Comparison of ENCODE assay signal across 15 cellular contexts in the genomic region with DNA sequence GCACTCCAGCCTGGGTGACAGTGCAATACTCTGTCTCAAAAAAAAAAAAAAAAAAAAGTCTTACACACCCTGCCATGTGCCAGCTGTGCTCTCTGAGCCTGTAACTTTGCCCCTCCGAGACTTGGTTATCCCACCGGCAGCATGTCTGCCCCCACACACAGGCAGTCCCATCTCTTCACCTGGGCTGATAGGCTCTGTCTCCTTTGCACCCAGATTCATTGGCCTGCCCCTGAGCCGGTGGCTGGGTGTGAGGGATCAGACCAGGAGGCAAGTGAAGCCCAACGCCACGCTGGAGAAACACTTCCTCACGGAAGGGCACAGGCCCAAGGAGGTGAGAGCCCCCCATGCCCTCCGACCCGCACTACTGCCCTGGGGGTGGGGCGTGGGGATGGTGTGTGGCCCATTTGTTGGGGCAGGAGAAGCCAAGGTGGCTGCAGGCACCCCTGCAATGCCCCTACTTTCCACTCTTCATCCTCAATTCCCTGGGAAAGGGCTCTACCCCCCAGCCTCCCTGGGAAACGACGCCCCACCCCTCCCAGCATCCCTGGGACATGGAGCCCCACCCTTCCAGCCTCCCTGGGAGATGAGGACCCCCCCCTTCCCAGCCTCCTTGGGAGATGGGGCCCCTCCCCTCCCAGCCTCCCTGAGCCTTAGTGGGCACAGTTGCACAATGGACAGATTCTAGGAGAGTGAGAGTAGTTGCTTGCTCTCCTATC. TPM values are rescaled to one million over a fixed set of nuclear protein-coding genes. Genes with fewer than 3 reads are reported as not detected.
DNase-seq lines count a peak whose midpoint lies in the region; ATAC-seq, FAIRE-seq and TF ChIP-seq lines count a peak whose summit lies in the region.
"Had no signal": no experiment of that assay in that cellular context is flagged by ENCODE, and none has a peak within 500 bp of the region (broad histone marks: within the 10 kb centered on the region; RNA-seq: fewer than 3 reads in every experiment).

No MANE protein-coding gene starts in this region.

- no peak overlapping the region for H3K4me2 ChIP-seq in HepG2 (ENCODE audit: low read depth, low read length)

- H3K79me2 ChIP-seq in HepG2 (ENCODE audit: insufficient read depth, low read length) = no peaks in the 10 kb centered on the region

- H4K20me1 ChIP-seq in HepG2 (ENCODE audit: insufficient read depth, low read length) = no peaks in the 10 kb centered on the region; the same call in 1 of the 2 replicates

- TF ChIP-seq CTCF in HepG2 (CRISPR knock-in tag; IDR thresholded peaks at IDR 0.05) = no peak
- no peak for TF ChIP-seq CTCF in right lobe of liver (IDR thresholded peaks at IDR 0.05)

- ATAC-seq in HepG2 = no peak
- ATAC-seq in right lobe of liver = no peak
- ATAC-seq: CD8-positive, alpha-beta T cell; GM12878 had no signal

- TF ChIP-seq POLR2A in HepG2 (IDR thresholded peaks at IDR 0.05; ENCODE audit: insufficient read depth in 1 of 2, low read depth in 2 of 2, low read length in 2 of 2) (no peak), right lobe of liver (IDR thresholded peaks at IDR 0.05) (no peak)

- peaks cover 24 to 56% of the 10 kb centered on the region in 2 experiments for H3K36me3 ChIP-seq in HepG2 (replicated peaks in 1 of 2; ENCODE audit: control insufficient read depth in 1 of 2, insufficient read depth in 2 of 2, low read length in 2 of 2)
- H3K36me3 ChIP-seq in right lobe of liver = peaks cover 0 to 36% (median 5%) of the 10 kb centered on the region in 4 donors
- H3K36me3 ChIP-seq in H7 (replicated peaks; ENCODE audit: control insufficient read depth, insufficient read depth, low read length) = peaks cover 30% of the 10 kb centered on the region
- peaks cover 66% of the 10 kb centered on the region for H3K36me3 ChIP-seq in NT2/D1 (ENCODE audit: insufficient read depth, insufficient read length, low read length)
- H3K36me3 ChIP-seq: BE2C had no signal

- FAIRE-seq in HepG2 (lab: Jason Lieb, UNC) = no peak
- FAIRE-seq: A204.1, GM12878 had no signal

- POLR2A ChIA-PET in HepG2 (lab: Yijun Ruan, JAX) = interaction anchor here (1.3 kb wide), 1 partner anchor 44 kb away, joined by 4 read pairs; no protein-coding TSS in a partner anchor

- H3K9me3 ChIP-seq in HepG2 (ENCODE audit: low read length) (no peaks in the 10 kb centered on the region), right lobe of liver (no peaks in the 10 kb centered on the region), NT2/D1 (ENCODE audit: insufficient read depth, low read length) (no peaks in the 10 kb centered on the region)
- H3K9me3 ChIP-seq: BE2C, Caco-2 had no signal

- CTCF ChIA-PET in HepG2 (lab: Yijun Ruan, JAX; ENCODE audit: low intra/inter-chr PET ratio, low total read pairs) = no interaction called here

- no peak for TF ChIP-seq EP300 in HepG2 (IDR thresholded peaks at IDR 0.05; ENCODE audit: low read depth in 2 of 2, low read length in 2 of 2)
- TF ChIP-seq EP300 in HepG2 (CRISPR knock-in tag; IDR thresholded peaks at IDR 0.05; ENCODE audit: borderline replicate concordance) = no peak

- intact Hi-C loops in HepG2 (cut with micrococcal nuclease; ENCODE audit: unreplicated experiment) = no loop called here
- intact Hi-C loops in right lobe of liver (cut with DNase I) = loop anchor here (10.0 kb wide), 3 partner anchors 100 to 310 kb away; partner anchors contain the start of gene TIMM44 (in 1 of the 2)

- BruUV-seq in HepG2 (replicated peaks; lab: Mats Ljungman, UMichigan) = no TSS peak

- H3K27me3 ChIP-seq in HepG2 (ENCODE audit: control insufficient read depth in 1 of 2, insufficient read depth in 2 of 2, low read length in 2 of 2) (no peaks in the 10 kb centered on the region; a peak in 1 of 5 replicates), right lobe of liver (no peaks in the 10 kb centered on the region), H7 (ENCODE audit: control insufficient read depth, insufficient read depth, low read length) (no peaks in the 10 kb centered on the region), NT2/D1 (ENCODE audit: insufficient read depth, insufficient read length) (no peaks in the 10 kb centered on the region)
- H3K27me3 ChIP-seq: BE2C had no signal

- H3K4me3 ChIP-seq in HepG2 (replicated peaks in 1 of 3; ENCODE audit: insufficient read depth in 1 of 3, low read depth in 2 of 3, low read length in 3 of 3) (no peak overlapping the region), right lobe of liver (no peak overlapping the region), H7 (ENCODE audit: insufficient read depth, low read depth, low read length) (no peak overlapping the region), NT2/D1 (ENCODE audit: insufficient read length, low read depth) (no peak overlapping the region)
- H3K4me3 ChIP-seq: GM12878, GM23248 had no signal

- H3K9ac ChIP-seq in HepG2 (ENCODE audit: insufficient read depth, low read depth, low read length) = no peak overlapping the region
- peak overlapping the region; percentile 42 for H3K9ac ChIP-seq in NT2/D1 (ENCODE audit: insufficient read length, low read depth)
- H3K9ac ChIP-seq: GM23248 had no signal

- no peak for TF ChIP-seq RAD21 in HepG2 (CRISPR knock-in tag; IDR thresholded peaks at IDR 0.05)

- DNase-seq in HepG2 (ENCODE audit: low spot score) (no peak), right lobe of liver (no peak), H7 (peak; percentile 41), NT2/D1 (ENCODE audit: low read depth, low spot score) (no peak), C1 segment of cervical spinal cord (lab: John Stamatoyannopoulos, UW) (no peak), COR-L47 (lab: John Stamatoyannopoulos, UW) (no peak), NCI-H146 treated with DMSO at 0.1 percent for 48 hours (lab: John Stamatoyannopoulos, UW; ENCODE audit: unreplicated experiment) (no peak)
- DNase-seq: BE2C; Caco-2; CD8-positive, alpha-beta T cell; DMS53; HCEC 1CT had no signal

- WGBS in HepG2 (ENCODE audit: low lambda C conversion rate) = 88% methylated on average over 6 of the region's 11 CpGs
- no CpG with 5 or more reads among the region's 11 CpGs for WGBS in right lobe of liver (ENCODE audit: insufficient coverage, low coverage, low lambda C conversion rate, missing lambda C conversion rate)

- no peak overlapping the region for H2AFZ ChIP-seq in HepG2 (ENCODE audit: low read length)
- H2AFZ ChIP-seq: GM23248 had no signal

- in situ Hi-C loops in HepG2 (cut with HindIII; ENCODE audit: extremely low pct_ligation_motif_present, low pct_unique_long_range_greater_than_20kb) = loop anchor here (5.0 to 25.0 kb wide), 2 partner anchors 97 to 242 kb away; partner anchors contain the start of gene ELAVL1

- H3K4me1 ChIP-seq in HepG2 (ENCODE audit: insufficient read depth, low read length) (peaks cover 43% of the 10 kb centered on the region), right lobe of liver (peaks cover 0 to 23% (median 10%) of the 10 kb centered on the region in 4 donors), NT2/D1 (ENCODE audit: insufficient read depth, insufficient read length) (peaks cover 19% of the 10 kb centered on the region)
- H3K4me1 ChIP-seq: BE2C, Caco-2 had no signal

- H3K27ac ChIP-seq in HepG2 (ENCODE audit: extremely low read length, insufficient read depth, low read length) = no peak overlapping the region
- H3K27ac ChIP-seq in right lobe of liver = no peak overlapping the region
- H3K27ac ChIP-seq: GM23248 had no signal

RNA-seq across cellular contexts. Expression of gene CERS4, which starts 45.3 kb away (rescaled TPM):
- total RNA-seq in HepG2 (2016; rRNA removed; fragmentation: Illumina TruSeq; extraction: Trizol) = 47.4 and 83.5 TPM in 2 replicates
- 54.7 and 67.0 TPM in 2 replicates for total RNA-seq in HepG2 (2016; cell fraction: cytosol; rRNA removed; fragmentation: Illumina TruSeq; extraction: Trizol; ENCODE audit: low read depth)
- total RNA-seq in HepG2 (2016; cell fraction: insoluble cytoplasmic fraction; rRNA removed; fragmentation: Illumina TruSeq; extraction: Trizol) = 42.9 and 82.5 TPM in 2 replicates
- total RNA-seq in HepG2 (2016; cell fraction: membrane; rRNA removed; fragmentation: Illumina TruSeq; extraction: Trizol) = 68.0 and 79.4 TPM in 2 replicates
- 76.2 and 78.4 TPM in 2 replicates for total RNA-seq in HepG2 (2016; cell fraction: nucleus; rRNA removed; fragmentation: Illumina TruSeq; extraction: Trizol)
- polyA plus RNA-seq in HepG2 (2011; rRNA removed) = 74.7 and 97.6 TPM in 2 replicates
- polyA plus RNA-seq in HepG2 (2011; cell fraction: cytosol; rRNA removed) = 78.3 and 82.4 TPM in 2 replicates
- 83.2 and 92.3 TPM in 2 replicates for polyA plus RNA-seq in HepG2 (2011; cell fraction: nucleus; rRNA removed)
- 34.1 and 40.8 TPM in 2 replicates for polyA plus RNA-seq in HepG2 (2012)
- 47.5 and 59.8 TPM in 2 replicates for polyA plus RNA-seq in HepG2 (2016; cell fraction: cytosol; fragmentation: Illumina TruSeq; extraction: Trizol; ENCODE audit: low read depth)
- polyA plus RNA-seq in HepG2 (2016; cell fraction: insoluble cytoplasmic fraction; fragmentation: Illumina TruSeq; extraction: Trizol; ENCODE audit: low read depth) = 44.2 and 45.5 TPM in 2 replicates
- polyA plus RNA-seq in HepG2 (2016; cell fraction: membrane; fragmentation: Illumina TruSeq; extraction: Trizol; ENCODE audit: low read depth) = 53.9 and 57.1 TPM in 2 replicates
- 122 and 128 TPM in 2 replicates for polyA plus RNA-seq in HepG2 (2016; cell fraction: nucleus; fragmentation: Illumina TruSeq; extraction: Trizol; ENCODE audit: insufficient read depth, low read depth)
- polyA minus RNA-seq in HepG2 (2011; rRNA and poly(A)+ RNA removed; ENCODE audit: low replicate concordance) = 0.19 and 131 TPM in 2 replicates
- polyA minus RNA-seq in HepG2 (2011; cell fraction: cytosol; rRNA and poly(A)+ RNA removed) = 24.3 and 31.5 TPM in 2 replicates
- polyA minus RNA-seq in HepG2 (2011; cell fraction: nucleus; rRNA and poly(A)+ RNA removed) = 20.2 and 23.6 TPM in 2 replicates
- 10 to 100 TPM; 38.6 to 75.4 (median 58.3) TPM for total RNA-seq in right lobe of liver
- 116 and 117 TPM in 2 replicates for total RNA-seq in H7 (2014; rRNA removed; shearing (Covaris generic))
- total RNA-seq: GM23248 had no signal
- polyA plus RNA-seq: GM23248 had no signal

RNA-seq across cellular contexts. Expression of gene CD320, which starts 53.7 kb away (rescaled TPM):
- total RNA-seq in HepG2 (2016; rRNA removed; fragmentation: Illumina TruSeq; extraction: Trizol) (44.4 and 99.9 TPM in 2 replicates), right lobe of liver (10 to 100 TPM in 5 of 6 experiments, 1 to 10 TPM in 1; 8.8 to 43.2 (median 11.5) TPM)
- 33.7 and 41.4 TPM in 2 replicates for total RNA-seq in HepG2 (2016; cell fraction: cytosol; rRNA removed; fragmentation: Illumina TruSeq; extraction: Trizol; ENCODE audit: low read depth)
- total RNA-seq in HepG2 (2016; cell fraction: insoluble cytoplasmic fraction; rRNA removed; fragmentation: Illumina TruSeq; extraction: Trizol) = 38.7 and 105 TPM in 2 replicates
- total RNA-seq in HepG2 (2016; cell fraction: membrane; rRNA removed; fragmentation: Illumina TruSeq; extraction: Trizol) = 46.2 and 54.2 TPM in 2 replicates
- total RNA-seq in HepG2 (2016; cell fraction: nucleus; rRNA removed; fragmentation: Illumina TruSeq; extraction: Trizol) = 71.9 and 97.9 TPM in 2 replicates
- polyA plus RNA-seq in HepG2 (2011; rRNA removed) = 79.9 and 83.1 TPM in 2 replicates
- 83.1 and 180 TPM in 2 replicates for polyA plus RNA-seq in HepG2 (2011; cell fraction: cytosol; rRNA removed)
- 74.5 and 85.3 TPM in 2 replicates for polyA plus RNA-seq in HepG2 (2011; cell fraction: nucleus; rRNA removed)
- 39.6 and 41.4 TPM in 2 replicates for polyA plus RNA-seq in HepG2 (2012)
- polyA plus RNA-seq in HepG2 (2016; cell fraction: cytosol; fragmentation: Illumina TruSeq; extraction: Trizol; ENCODE audit: low read depth) = 44.2 and 49.5 TPM in 2 replicates
- polyA plus RNA-seq in HepG2 (2016; cell fraction: insoluble cytoplasmic fraction; fragmentation: Illumina TruSeq; extraction: Trizol; ENCODE audit: low read depth) = 44.8 and 52.3 TPM in 2 replicates
- polyA plus RNA-seq in HepG2 (2016; cell fraction: membrane; fragmentation: Illumina TruSeq; extraction: Trizol; ENCODE audit: low read depth) = 41.2 and 46.0 TPM in 2 replicates
- polyA plus RNA-seq in HepG2 (2016; cell fraction: nucleus; fragmentation: Illumina TruSeq; extraction: Trizol; ENCODE audit: insufficient read depth, low read depth) = 165 and 175 TPM in 2 replicates
- polyA minus RNA-seq in HepG2 (2011; rRNA and poly(A)+ RNA removed; ENCODE audit: low replicate concordance) = 58.2 and 70.2 TPM in 2 replicates
- 23.7 and 37.5 TPM in 2 replicates for polyA minus RNA-seq in HepG2 (2011; cell fraction: cytosol; rRNA and poly(A)+ RNA removed)
- polyA minus RNA-seq in HepG2 (2011; cell fraction: nucleus; rRNA and poly(A)+ RNA removed) = 8.4 and 8.7 TPM in 2 replicates
- 127 and 159 TPM in 2 replicates for total RNA-seq in H7 (2014; rRNA removed; shearing (Covaris generic))
